ENCODE assay signal across 1 cellular context in genomic region chr1:20731057-20731991, GRCh38.
TF ChIP-seq lines count a peak whose summit lies in the region.

No MANE protein-coding gene starts in this region.

TF ChIP-seq in HCT116, 20 proteins besides CTCF, POLR2A, EP300 and RAD21 (continued from another document):
- TF ChIP-seq ZBTB33 (IDR thresholded peaks at IDR 0.05; ENCODE audit: extremely low read depth, insufficient replicate concordance, low read length) (no peak), TCF7L2 (IDR thresholded peaks at IDR 0.05; ENCODE audit: borderline replicate concordance, extremely low read depth, insufficient read depth, insufficient read length) (no peak), SRF (IDR thresholded peaks at IDR 0.05; ENCODE audit: low read depth) (no peak), ATF3 (IDR thresholded peaks at IDR 0.05) (no peak), EZH2phosphoT487 (IDR thresholded peaks at IDR 0.05; ENCODE audit: borderline replicate concordance) (no peak), MAX (IDR thresholded peaks at IDR 0.05) (no peak), REST (IDR thresholded peaks at IDR 0.05; ENCODE audit: low read depth) (no peak)
TF ChIP-seq in HCT116: peak in this region for 0.
